In genomic region chr12:93570552-93571359, GRCh38 we compare ENCODE assay signal across 1 cellular context.
A peak's percentile ranks its signal among the peaks of the same experiment; 100 is the strongest.
TF ChIP-seq lines count a peak whose summit lies in the region.

No MANE protein-coding gene starts in this region.

TF ChIP-seq in SK-N-SH, 30 proteins besides CTCF, POLR2A, EP300 and RAD21 (continued from another document):
- TF ChIP-seq RCOR1 (IDR thresholded peaks at IDR 0.05; ENCODE audit: low read length) = 0 out of 2 replicates have a peak, but pooled peaks have one; percentile 29
- TF ChIP-seq TAF1 (IDR thresholded peaks at IDR 0.05; ENCODE audit: borderline replicate concordance, low read depth, low read length) = no peak; the same call in 1 of the 2 replicates
- TF ChIP-seq JUND (IDR thresholded peaks at IDR 0.05) = no peak
- TF ChIP-seq GABPA (IDR thresholded peaks at IDR 0.05; ENCODE audit: low read depth) = peak; percentile 23; the same call in 1 of the 2 replicates
- no peak for TF ChIP-seq GATA2 (CRISPR knock-in tag; IDR thresholded peaks at IDR 0.05)
- TF ChIP-seq POLR2AphosphoS5 (IDR thresholded peaks at IDR 0.05; ENCODE audit: low read depth, low read length) = peak; percentile 43
- peak; percentile 5 for TF ChIP-seq SMC3 (IDR thresholded peaks at IDR 0.05; ENCODE audit: low read depth, low read length)
- no peak for TF ChIP-seq YY1 (IDR thresholded peaks at IDR 0.05; ENCODE audit: low read depth)
- no peak for TF ChIP-seq RFX5 (IDR thresholded peaks at IDR 0.05; ENCODE audit: low read length)
- TF ChIP-seq USF1 (IDR thresholded peaks at IDR 0.05; ENCODE audit: borderline replicate concordance, low read depth) = peak; percentile 98
- TF ChIP-seq, protein P1, sequence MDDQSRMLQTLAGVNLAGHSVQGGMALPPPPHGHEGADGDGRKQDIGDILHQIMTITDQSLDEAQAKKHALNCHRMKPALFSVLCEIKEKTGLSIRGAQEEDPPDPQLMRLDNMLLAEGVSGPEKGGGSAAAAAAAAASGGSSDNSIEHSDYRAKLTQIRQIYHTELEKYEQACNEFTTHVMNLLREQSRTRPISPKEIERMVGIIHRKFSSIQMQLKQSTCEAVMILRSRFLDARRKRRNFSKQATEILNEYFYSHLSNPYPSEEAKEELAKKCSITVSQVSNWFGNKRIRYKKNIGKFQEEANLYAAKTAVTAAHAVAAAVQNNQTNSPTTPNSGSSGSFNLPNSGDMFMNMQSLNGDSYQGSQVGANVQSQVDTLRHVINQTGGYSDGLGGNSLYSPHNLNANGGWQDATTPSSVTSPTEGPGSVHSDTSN (IDR thresholded peaks at IDR 0.05) = 0 out of 2 replicates have a peak, but pooled peaks have one; percentile 35
- TF ChIP-seq RXRA (IDR thresholded peaks at IDR 0.05; ENCODE audit: borderline replicate concordance, low read depth) = peak; percentile 94
- TF ChIP-seq NRF1 (IDR thresholded peaks at IDR 0.05; ENCODE audit: low read depth, low read length) = no peak
- peak; percentile 57 for TF ChIP-seq TCF12 (IDR thresholded peaks at IDR 0.05)
- TF ChIP-seq FOXM1 (IDR thresholded peaks at IDR 0.05; ENCODE audit: low read depth) = 0 out of 2 replicates have a peak, but pooled peaks have one; percentile 30
- TF ChIP-seq MEF2A (IDR thresholded peaks at IDR 0.05; ENCODE audit: borderline replicate concordance, low read depth) = no peak; the same call in 1 of the 2 replicates
- peak; percentile 68; the same call in 1 of the 2 replicates for TF ChIP-seq FOXJ3 (CRISPR knock-in tag; IDR thresholded peaks at IDR 0.05)
- peak; percentile 69 for TF ChIP-seq REST (IDR thresholded peaks at IDR 0.05; ENCODE audit: low read depth, low read length)
- TF ChIP-seq, protein P2, sequence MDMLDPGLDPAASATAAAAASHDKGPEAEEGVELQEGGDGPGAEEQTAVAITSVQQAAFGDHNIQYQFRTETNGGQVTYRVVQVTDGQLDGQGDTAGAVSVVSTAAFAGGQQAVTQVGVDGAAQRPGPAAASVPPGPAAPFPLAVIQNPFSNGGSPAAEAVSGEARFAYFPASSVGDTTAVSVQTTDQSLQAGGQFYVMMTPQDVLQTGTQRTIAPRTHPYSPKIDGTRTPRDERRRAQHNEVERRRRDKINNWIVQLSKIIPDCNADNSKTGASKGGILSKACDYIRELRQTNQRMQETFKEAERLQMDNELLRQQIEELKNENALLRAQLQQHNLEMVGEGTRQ (IDR thresholded peaks at IDR 0.05; ENCODE audit: borderline replicate concordance, low read depth, low read length) = peak; percentile 87
- no peak for TF ChIP-seq FOSL2 (IDR thresholded peaks at IDR 0.05; ENCODE audit: borderline replicate concordance, low read depth)
- peak; percentile 72; the same call in 1 of the 2 replicates for TF ChIP-seq SIN3A (IDR thresholded peaks at IDR 0.05; ENCODE audit: borderline replicate concordance, low read depth, low read length)
- peak; percentile 67 for TF ChIP-seq CHD2 (IDR thresholded peaks at IDR 0.05; ENCODE audit: low read length, partially characterized antibody)
- TF ChIP-seq MXI1 (IDR thresholded peaks at IDR 0.05; ENCODE audit: low read depth, low read length) = peak; percentile 94
